In genomic region chr14:54451961-54452360, GRCh38 we compare ENCODE assay signal across 26 cellular contexts.
"Had no signal": no experiment of that assay in that cellular context is flagged by ENCODE, and none has a peak within 500 bp of the region (broad histone marks: within the 10 kb centered on the region; RNA-seq: fewer than 3 reads in every experiment).

No MANE protein-coding gene starts in this region.

- H3K4me1 ChIP-seq: gastrocnemius medialis, lower lobe of right lung had no signal

- ATAC-seq: effector memory CD8-positive, alpha-beta T cell; esophagus mucosa; gastrocnemius medialis; heart right ventricle; left cardiac atrium; left lung; left ventricle myocardium superior; mucosa of descending colon had no signal

- H3K4me3 Mint-ChIP-seq: dendritic cell treated with granulocyte-macrophage colony-stimulating factor and Interleukin-4, amounts not matched to agents 40 ng/mL and 50 ng/mL, for 4 days; effector memory CD8-positive, alpha-beta T cell; endodermal cell; mesothelial cell of epicardium had no signal

- H3K36me3 ChIP-seq: esophagus squamous epithelium, gastrocnemius medialis, heart right ventricle, left lung, lower lobe of right lung had no signal

- H3K9me3 Mint-ChIP-seq: dendritic cell treated with granulocyte-macrophage colony-stimulating factor and Interleukin-4, amounts not matched to agents 40 ng/mL and 50 ng/mL, for 4 days; effector memory CD8-positive, alpha-beta T cell; endodermal cell; mesothelial cell of epicardium had no signal

- H3K27me3 ChIP-seq: esophagus squamous epithelium, gastrocnemius medialis, heart right ventricle, left lung had no signal

- H3K9me3 ChIP-seq: esophagus squamous epithelium, gastrocnemius medialis, heart right ventricle, left lung, lower lobe of right lung, mucosa of descending colon had no signal

- H3K4me1 Mint-ChIP-seq: endodermal cell had no signal

- DNase-seq: cortex of kidney; effector CD8-positive, alpha-beta T cell; effector memory CD8-positive, alpha-beta T cell; endodermal cell; erythroblast; esophagus squamous epithelium; foreskin fibroblast; foreskin melanocyte; gastrocnemius medialis; glutamatergic neuron; head of caudate nucleus; heart right ventricle; hippocampal formation; left cardiac atrium; left lung; left ventricle myocardium superior; lower lobe of right lung; mesenchymal stem cell; mucosa of descending colon had no signal

- FAIRE-seq: colon, endometrium, islet of Langerhans, keratinocyte had no signal

- H3K27me3 Mint-ChIP-seq: dendritic cell treated with granulocyte-macrophage colony-stimulating factor and Interleukin-4, amounts not matched to agents 40 ng/mL and 50 ng/mL, for 4 days had no signal

- H3K36me3 Mint-ChIP-seq: mesothelial cell of epicardium had no signal

- H3K27ac ChIP-seq: gastrocnemius medialis, left lung, lower lobe of right lung had no signal

- H3K4me3 ChIP-seq: esophagus squamous epithelium, gastrocnemius medialis, heart right ventricle, left lung, lower lobe of right lung, mucosa of descending colon had no signal

- H3K27ac Mint-ChIP-seq: effector memory CD8-positive, alpha-beta T cell; endodermal cell; mesothelial cell of epicardium had no signal
